Comparison of ENCODE assay signal across 4 cellular contexts in the genomic region with DNA sequence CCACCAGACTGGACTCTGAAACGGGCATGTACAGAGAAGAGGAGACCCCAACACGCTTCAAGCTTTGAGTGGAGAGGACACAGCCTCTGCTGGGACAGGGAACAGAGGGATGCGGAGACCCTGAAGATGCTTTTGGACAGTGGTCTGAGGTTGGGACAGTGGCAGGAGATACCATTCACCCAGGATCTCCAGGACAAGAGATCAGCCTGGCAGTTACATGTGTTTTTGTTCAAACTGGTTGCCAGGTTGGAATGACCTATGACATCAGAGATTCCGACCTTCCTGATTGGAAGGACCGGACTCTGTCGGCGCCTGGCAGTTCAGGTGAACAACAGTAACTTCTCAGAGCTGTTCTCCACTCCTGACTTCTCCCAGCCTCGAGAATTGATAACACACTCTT. TPM values are rescaled to one million over a fixed set of nuclear protein-coding genes. Genes with fewer than 3 reads are reported as not detected.
"Had no signal": no experiment of that assay in that cellular context is flagged by ENCODE, and none has a peak within 500 bp of the region (broad histone marks: within the 10 kb centered on the region; RNA-seq: fewer than 3 reads in every experiment).

A gene with protein sequence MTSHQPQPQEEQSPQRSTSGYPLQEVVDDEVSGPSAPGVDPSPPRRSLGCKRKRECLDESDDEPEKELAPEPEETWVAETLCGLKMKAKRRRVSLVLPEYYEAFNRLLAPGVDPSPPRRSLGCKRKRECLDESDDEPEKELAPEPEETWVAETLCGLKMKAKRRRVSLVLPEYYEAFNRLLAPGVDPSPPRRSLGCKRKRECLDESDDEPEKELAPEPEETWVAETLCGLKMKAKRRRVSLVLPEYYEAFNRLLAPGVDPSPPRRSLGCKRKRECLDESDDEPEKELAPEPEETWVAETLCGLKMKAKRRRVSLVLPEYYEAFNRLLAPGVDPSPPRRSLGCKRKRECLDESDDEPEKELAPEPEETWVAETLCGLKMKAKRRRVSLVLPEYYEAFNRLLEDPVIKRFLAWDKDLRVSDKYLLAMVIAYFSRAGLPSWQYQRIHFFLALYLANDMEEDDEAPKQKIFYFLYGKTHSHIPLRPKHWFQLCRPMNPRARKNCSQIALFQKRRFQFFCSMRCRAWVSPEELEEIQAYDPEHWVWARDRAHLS (plus strand): TSS at position 301 of the 400 bp plus-strand sequence. CDS start 184 bp downstream, outside the sequence.

RNA-seq across cellular contexts. Expression of the gene that starts here (rescaled TPM):
- total RNA-seq: LHCN-M2, M059J, MCF 10A, NCI-H460 had no signal
